In the genomic region with DNA sequence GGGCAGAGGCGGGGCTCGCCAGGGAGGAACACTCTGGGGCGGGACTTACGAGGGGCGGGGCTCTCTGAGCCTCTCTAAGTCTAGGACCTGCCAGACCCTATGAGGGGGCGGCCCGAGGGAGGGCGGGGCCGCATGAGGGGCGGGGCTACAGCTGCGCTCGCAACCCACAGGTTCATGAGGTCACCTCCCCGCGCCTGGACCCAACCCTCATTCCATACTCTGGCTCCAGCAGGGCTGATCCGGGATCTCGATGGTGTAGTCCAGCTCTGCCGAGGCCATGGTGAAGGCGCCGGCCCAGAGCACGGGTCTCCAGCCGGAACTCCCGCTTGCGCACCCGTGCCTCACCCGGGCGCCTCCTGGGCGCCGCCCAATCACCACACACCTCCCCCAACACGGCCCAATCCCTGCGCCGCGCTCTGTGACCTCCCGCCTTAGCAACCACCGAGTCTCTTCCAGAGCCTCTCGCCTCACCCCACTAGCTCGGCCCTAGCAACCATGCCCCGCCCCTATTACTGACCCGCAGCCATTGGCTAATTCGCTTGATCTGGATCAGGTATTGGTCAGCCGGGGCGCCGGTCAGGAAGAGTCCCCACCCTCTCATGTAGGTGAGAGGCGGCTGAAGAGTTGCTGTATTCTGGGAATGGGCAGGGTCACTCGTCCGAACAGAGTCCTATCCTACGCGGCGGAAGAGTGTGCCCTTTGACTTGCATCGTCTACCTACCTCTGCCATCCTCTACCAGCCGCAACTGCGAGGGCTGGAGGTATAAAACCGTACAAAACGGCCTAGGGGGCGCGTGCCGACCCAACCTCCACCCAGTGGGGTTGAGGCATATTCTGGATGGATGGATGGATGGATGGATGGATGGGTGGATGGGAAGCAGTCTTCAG, we compare ENCODE assay signal across 1 cellular context.
TF ChIP-seq lines count a peak whose summit lies in the region.

Gene ARMH1 (plus strand): TSS at position 602 of the 888 bp plus-strand sequence. CDS start 14,984 bp downstream, outside the sequence.
Gene TMEM53 (minus strand): TSS at position 369 of the 888 bp plus-strand sequence. CDS start 90 bp downstream, at position 279.

TF ChIP-seq in SK-N-SH, 30 proteins besides CTCF, POLR2A, EP300 and RAD21 (continued from another document):
- TF ChIP-seq, protein P1, sequence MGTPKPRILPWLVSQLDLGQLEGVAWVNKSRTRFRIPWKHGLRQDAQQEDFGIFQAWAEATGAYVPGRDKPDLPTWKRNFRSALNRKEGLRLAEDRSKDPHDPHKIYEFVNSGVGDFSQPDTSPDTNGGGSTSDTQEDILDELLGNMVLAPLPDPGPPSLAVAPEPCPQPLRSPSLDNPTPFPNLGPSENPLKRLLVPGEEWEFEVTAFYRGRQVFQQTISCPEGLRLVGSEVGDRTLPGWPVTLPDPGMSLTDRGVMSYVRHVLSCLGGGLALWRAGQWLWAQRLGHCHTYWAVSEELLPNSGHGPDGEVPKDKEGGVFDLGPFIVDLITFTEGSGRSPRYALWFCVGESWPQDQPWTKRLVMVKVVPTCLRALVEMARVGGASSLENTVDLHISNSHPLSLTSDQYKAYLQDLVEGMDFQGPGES (IDR thresholded peaks at IDR 0.05; ENCODE audit: low read depth, low read length), result peak; percentile 89
- TF ChIP-seq GATA2 (CRISPR knock-in tag; IDR thresholded peaks at IDR 0.05) (no peak), YY1 (IDR thresholded peaks at IDR 0.05; ENCODE audit: low read depth) (no peak), GABPA (IDR thresholded peaks at IDR 0.05; ENCODE audit: low read depth) (peak; percentile 53), FOXJ3 (CRISPR knock-in tag; IDR thresholded peaks at IDR 0.05) (no peak), MXI1 (IDR thresholded peaks at IDR 0.05; ENCODE audit: low read depth, low read length) (peak; percentile 71), USF2 (IDR thresholded peaks at IDR 0.05; ENCODE audit: borderline replicate concordance, low read depth, low read length) (no peak)
- TF ChIP-seq, protein P2, sequence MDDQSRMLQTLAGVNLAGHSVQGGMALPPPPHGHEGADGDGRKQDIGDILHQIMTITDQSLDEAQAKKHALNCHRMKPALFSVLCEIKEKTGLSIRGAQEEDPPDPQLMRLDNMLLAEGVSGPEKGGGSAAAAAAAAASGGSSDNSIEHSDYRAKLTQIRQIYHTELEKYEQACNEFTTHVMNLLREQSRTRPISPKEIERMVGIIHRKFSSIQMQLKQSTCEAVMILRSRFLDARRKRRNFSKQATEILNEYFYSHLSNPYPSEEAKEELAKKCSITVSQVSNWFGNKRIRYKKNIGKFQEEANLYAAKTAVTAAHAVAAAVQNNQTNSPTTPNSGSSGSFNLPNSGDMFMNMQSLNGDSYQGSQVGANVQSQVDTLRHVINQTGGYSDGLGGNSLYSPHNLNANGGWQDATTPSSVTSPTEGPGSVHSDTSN (IDR thresholded peaks at IDR 0.05), result peak; percentile 99
- TF ChIP-seq, protein P3, sequence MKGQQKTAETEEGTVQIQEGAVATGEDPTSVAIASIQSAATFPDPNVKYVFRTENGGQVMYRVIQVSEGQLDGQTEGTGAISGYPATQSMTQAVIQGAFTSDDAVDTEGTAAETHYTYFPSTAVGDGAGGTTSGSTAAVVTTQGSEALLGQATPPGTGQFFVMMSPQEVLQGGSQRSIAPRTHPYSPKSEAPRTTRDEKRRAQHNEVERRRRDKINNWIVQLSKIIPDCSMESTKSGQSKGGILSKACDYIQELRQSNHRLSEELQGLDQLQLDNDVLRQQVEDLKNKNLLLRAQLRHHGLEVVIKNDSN (IDR thresholded peaks at IDR 0.05; ENCODE audit: borderline replicate concordance, low read depth), result no peak
